ENCODE assay signal across 17 cellular contexts in the genomic region with DNA sequence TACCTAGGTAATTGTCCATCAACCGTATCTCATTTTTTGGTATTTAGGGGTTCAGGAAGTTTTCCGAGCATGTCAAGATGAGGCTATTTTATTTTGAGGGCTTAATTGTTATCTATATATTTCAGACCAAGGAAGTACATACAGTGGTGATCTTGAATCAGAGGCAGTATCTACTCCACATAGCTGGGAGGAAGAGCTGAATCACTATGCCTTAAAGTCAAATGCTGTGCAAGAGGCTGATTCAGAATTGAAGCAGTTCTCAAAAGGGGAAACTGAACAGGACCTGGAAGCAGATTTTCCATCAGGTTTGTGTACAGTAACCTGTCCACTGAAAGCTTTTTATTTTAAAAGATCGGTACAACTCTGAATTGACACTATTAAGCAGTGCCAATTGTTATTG.
"Had no signal": no experiment of that assay in that cellular context is flagged by ENCODE, and none has a peak within 500 bp of the region (broad histone marks: within the 10 kb centered on the region; RNA-seq: fewer than 3 reads in every experiment).

No MANE protein-coding gene starts in this region.

- H3K4me1 ChIP-seq: gastroesophageal sphincter, parathyroid adenoma, thyroid gland, vagina had no signal

- H3K4me3 Mint-ChIP-seq: activated CD4-positive, alpha-beta T cell treated with anti-CD3 and anti-CD28 coated beads, Interleukin-2, amount 10 ng/mL, durations not matched to agents 7 days and 5 days; central memory CD8-positive, alpha-beta T cell; neural crest cell; WTC11 had no signal

- H3K27ac ChIP-seq: epithelial cell of prostate, gastroesophageal sphincter, parathyroid adenoma, thyroid gland, vagina had no signal

- ATAC-seq: gastroesophageal sphincter, WTC11 had no signal

- H3K27me3 ChIP-seq: gastroesophageal sphincter, thyroid gland, vagina had no signal

- H3K9ac ChIP-seq: parathyroid adenoma had no signal

- H3K9me3 ChIP-seq: gastroesophageal sphincter, thyroid gland, vagina had no signal

- H3K9me3 Mint-ChIP-seq: activated CD4-positive, alpha-beta T cell treated with anti-CD3 and anti-CD28 coated beads, Interleukin-2, amount 10 ng/mL, durations not matched to agents 7 days and 5 days; central memory CD8-positive, alpha-beta T cell had no signal

- DNase-seq: activated CD4-positive, alpha-beta T cell treated with anti-CD3 and anti-CD28 coated beads, Interleukin-2, amount 10 ng/mL, durations not matched to agents 7 days and 5 days; activated CD8-positive, alpha-beta memory T cell treated with anti-CD3 and anti-CD28 coated beads for 24 hours; activated gamma-delta T cell; effector memory CD4-positive, alpha-beta T cell; retina; stimulated activated CD4-positive, alpha-beta T cell treated with anti-CD3 and anti-CD28 coated beads, Interleukin-15, amount 100 ng/mL, for 24 hours; stimulated activated CD4-positive, alpha-beta T cell treated with anti-CD3 and anti-CD28 coated beads, Interleukin-4, amount 100 ng/mL, for 24 hours; SW 1271; T-helper 9 cell; thyroid gland had no signal

- H3K27ac Mint-ChIP-seq: activated CD4-positive, alpha-beta T cell treated with anti-CD3 and anti-CD28 coated beads, Interleukin-2, amount 10 ng/mL, durations not matched to agents 7 days and 5 days had no signal

- H3K4me1 Mint-ChIP-seq: activated CD4-positive, alpha-beta T cell treated with anti-CD3 and anti-CD28 coated beads, Interleukin-2, amount 10 ng/mL, durations not matched to agents 7 days and 5 days; neural crest cell had no signal

- H3K4me3 ChIP-seq: gastroesophageal sphincter, thyroid gland, vagina had no signal

- H2AFZ ChIP-seq: parathyroid adenoma had no signal

- H3K27me3 Mint-ChIP-seq: activated CD4-positive, alpha-beta T cell treated with anti-CD3 and anti-CD28 coated beads, Interleukin-2, amount 10 ng/mL, durations not matched to agents 7 days and 5 days; central memory CD8-positive, alpha-beta T cell had no signal
